In the genomic region with DNA sequence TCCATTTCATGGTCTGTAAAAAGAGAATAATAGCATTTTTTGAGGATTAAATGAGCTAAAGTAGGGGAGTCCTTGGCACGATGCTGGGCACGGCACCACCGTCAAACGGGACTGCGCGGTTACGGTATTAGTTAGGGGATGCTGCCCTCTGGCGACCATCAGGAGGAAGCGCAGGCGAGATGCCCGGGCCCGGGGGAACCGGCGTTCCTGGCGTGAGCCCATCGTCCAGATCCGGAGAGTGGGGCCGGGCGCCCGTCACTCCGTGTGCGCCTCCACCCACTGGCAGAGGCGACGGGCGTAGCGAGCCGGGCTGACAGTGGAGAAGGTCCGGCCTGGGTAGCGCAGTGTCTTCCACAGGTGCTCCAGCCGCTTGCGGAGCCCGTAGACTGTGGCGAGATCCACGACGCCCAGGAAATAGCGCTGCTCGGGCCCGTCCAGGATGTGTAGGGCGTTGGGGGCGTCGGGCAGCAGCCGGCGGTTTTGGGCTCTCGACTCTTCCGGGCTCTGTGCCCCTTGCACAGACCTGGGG, we compare ENCODE assay signal across 8 cellular contexts. TPM values are rescaled to one million over a fixed set of nuclear protein-coding genes. Genes with fewer than 3 reads are reported as not detected.
A peak's percentile ranks its signal among the peaks of the same experiment; 100 is the strongest.
DNase-seq lines count a peak whose midpoint lies in the region; ATAC-seq and TF ChIP-seq lines count a peak whose summit lies in the region.

No MANE protein-coding gene starts in this region.

- H3K4me3 ChIP-seq in CD8-positive, alpha-beta T cell (ENCODE audit: low read depth, low read length): peak overlapping the region; percentile 24
- H3K4me3 ChIP-seq in adrenal gland (no peak overlapping the region), right cardiac atrium (ENCODE audit: low read length) (no peak overlapping the region), spleen (peak overlapping the region in 3 of 8 donors; percentile 9 to 54 (median 26))

- H3K36me3 Mint-ChIP-seq in CD8-positive, alpha-beta T cell: no peaks in the 10 kb centered on the region
- no peaks in the 10 kb centered on the region for H3K36me3 Mint-ChIP-seq in T-cell

- TF ChIP-seq POLR2A in adrenal gland (IDR thresholded peaks at IDR 0.05) (no peak), spleen (IDR thresholded peaks at IDR 0.05) (no peak)

- no peaks in the 10 kb centered on the region for H3K9me3 ChIP-seq in CD8-positive, alpha-beta T cell (ENCODE audit: low read length)
- H3K9me3 ChIP-seq in adrenal gland (replicated peaks in 1 of 3) (no peaks in the 10 kb centered on the region), right cardiac atrium (ENCODE audit: control insufficient read depth, low read length) (no peaks in the 10 kb centered on the region), spleen (no peaks in the 10 kb centered on the region)

- DNase-seq in CD8-positive, alpha-beta T cell: peak; percentile 53 to 90 (median 81)
- DNase-seq in HT-29 (ENCODE audit: low spot score) (peak; percentile 66), T-cell (peak in 32 of 34 experiments; percentile 44 to 83 (median 70)), adrenal gland (peak; percentile 61 to 87 (median 76)), right cardiac atrium (peak; percentile 77 to 92 (median 90)), spleen (peak; percentile 94)

- POLR2A ChIA-PET in CD8-positive, alpha-beta T cell (lab: Charles Lee): interaction anchor here (0.6 to 1.5 kb wide), 5 partner anchors 9 to 187 kb away, joined by 3 to 7 read pairs (median 4); partner anchors contain the start of genes PIP5KL1 and TOR2A
- POLR2A ChIA-PET in T-cell (lab: Charles Lee): no interaction called here

- no peak overlapping the region for H3K27ac Mint-ChIP-seq in CD8-positive, alpha-beta T cell
- no peak overlapping the region for H3K27ac Mint-ChIP-seq in T-cell

- H3K27me3 ChIP-seq in CD8-positive, alpha-beta T cell (ENCODE audit: insufficient read depth, low read length): no peaks in the 10 kb centered on the region
- peaks cover 13% of the 10 kb centered on the region for H3K27me3 ChIP-seq in adrenal gland
- H3K27me3 ChIP-seq in right cardiac atrium (ENCODE audit: control insufficient read depth, insufficient read depth): no peaks in the 10 kb centered on the region
- H3K27me3 ChIP-seq in spleen (replicated peaks in 1 of 7): peaks cover 0 to 36% (median 5%) of the 10 kb centered on the region in 7 donors

- H3K27me3 Mint-ChIP-seq in CD8-positive, alpha-beta T cell (ENCODE audit: low read depth): peaks cover 2% of the 10 kb centered on the region
- peaks cover 4 to 5% of the 10 kb centered on the region in 2 donors for H3K27me3 Mint-ChIP-seq in T-cell

- no peaks in the 10 kb centered on the region for H3K36me3 ChIP-seq in CD8-positive, alpha-beta T cell (ENCODE audit: insufficient read depth, low read length)
- H3K36me3 ChIP-seq in adrenal gland (replicated peaks in 1 of 2) (no peaks in the 10 kb centered on the region), spleen (no peaks in the 10 kb centered on the region)

- intact Hi-C loops in CD8-positive, alpha-beta T cell (cut with DNase I, micrococcal nuclease): loop anchor here (1.0 to 5.0 kb wide), 11 partner anchors 38 to 707 kb away; partner anchors contain the start of genes TOR2A (in 2 of the 2) and CDK9 (in 1 of the 2)
- intact Hi-C loops in adrenal gland (cut with DNase I): loop anchor here (5.0 to 10.0 kb wide), 4 partner anchors 184 to 417 kb away; partner anchors contain the start of gene TOR2A (in 1 of the 2)
- intact Hi-C loops in right cardiac atrium (cut with DNase I): loop anchor here (2.0 to 10.0 kb wide), 6 partner anchors 184 to 417 kb away; partner anchors contain the start of gene TOR2A (in 4 of the 4)
- intact Hi-C loops in spleen (cut with DNase I; ENCODE audit: low total_unique reads): loop anchor here (5.0 kb wide), 3 partner anchors 134 to 419 kb away; partner anchors contain the start of genes CDK9 and TOR2A

- no peaks in the 10 kb centered on the region for H3K9me3 Mint-ChIP-seq in CD8-positive, alpha-beta T cell
- no peaks in the 10 kb centered on the region for H3K9me3 Mint-ChIP-seq in T-cell

- H3K4me3 Mint-ChIP-seq in CD8-positive, alpha-beta T cell: peak overlapping the region; percentile 18
- peak overlapping the region; percentile 21 to 64 (median 47) for H3K4me3 Mint-ChIP-seq in T-cell

- peak; percentile 41 for ATAC-seq in CD8-positive, alpha-beta T cell
- ATAC-seq in T-cell (replicated peaks in 1 of 4): peak; percentile 31 to 43 (median 38)
- ATAC-seq in right cardiac atrium: peak; percentile 18 to 24
- no peak for ATAC-seq in GM18498 (IDR thresholded peaks at IDR 0.05; ENCODE audit: unreplicated experiment)
- no peak for ATAC-seq in HG02852 (IDR thresholded peaks at IDR 0.05; ENCODE audit: unreplicated experiment)

- H3K4me1 Mint-ChIP-seq in CD8-positive, alpha-beta T cell (ENCODE audit: low read depth): peaks cover 34% of the 10 kb centered on the region
- H3K4me1 Mint-ChIP-seq in T-cell: peaks cover 33 to 42% (median 33%) of the 10 kb centered on the region in 3 donors

- peak; percentile 98 for TF ChIP-seq CTCF in CD8-positive, alpha-beta T cell (IDR thresholded peaks at IDR 0.05)
- TF ChIP-seq CTCF in adrenal gland (IDR thresholded peaks at IDR 0.05): peak; percentile 92 to 97 (median 95)
- peak; percentile 96 to 100 (median 99) for TF ChIP-seq CTCF in spleen (IDR thresholded peaks at IDR 0.05 in 8 of 11, conservative IDR thresholded peaks at IDR 0.05 in 3 of 11)

- no peak overlapping the region for H3K27ac ChIP-seq in CD8-positive, alpha-beta T cell (ENCODE audit: low read depth, low read length)
- no peak overlapping the region for H3K27ac ChIP-seq in adrenal gland
- no peak overlapping the region for H3K27ac ChIP-seq in right cardiac atrium (ENCODE audit: low read length)
- no peak overlapping the region for H3K27ac ChIP-seq in spleen

- CTCF ChIA-PET in CD8-positive, alpha-beta T cell (lab: Charles Lee): interaction anchor here (0.6 to 5.0 kb wide), 64 partner anchors 9 to 709 kb away, joined by 3 to 40 read pairs (median 4); partner anchors contain the start of genes AK1, CDK9, PIP5KL1 and PTRH1
- CTCF ChIA-PET in T-cell (lab: Charles Lee): interaction anchor here (0.5 to 2.6 kb wide), 12 partner anchors 15 to 981 kb away, joined by 3 to 14 read pairs (median 3); partner anchors contain the start of genes TOR2A (in 2 of the 2) and SH2D3C (in 1 of the 2)

- 3 to 14% (median 9%) methylated on average over 14 to 45 of the region's 45 CpGs for WGBS in adrenal gland, 4 donors
- WGBS in right cardiac atrium: 9% methylated on average over 45 of the region's 45 CpGs
- 3 to 13% (median 6%) methylated on average over 11 to 45 of the region's 45 CpGs for WGBS in spleen, 5 donors

- H3K4me1 ChIP-seq in CD8-positive, alpha-beta T cell (ENCODE audit: insufficient read depth, low read length): peaks cover 35% of the 10 kb centered on the region
- peaks cover 13 to 37% of the 10 kb centered on the region in 2 donors for H3K4me1 ChIP-seq in adrenal gland (replicated peaks in 1 of 2)
- peaks cover 10% of the 10 kb centered on the region for H3K4me1 ChIP-seq in right cardiac atrium (ENCODE audit: control insufficient read depth, insufficient read depth, low read length)
- H3K4me1 ChIP-seq in spleen: peaks cover 40 to 65% (median 49%) of the 10 kb centered on the region in 6 donors

RNA-seq across cellular contexts. Expression of gene ST6GALNAC4, which starts 4.8 kb away (rescaled TPM):
- 10 to 100 TPM; 40.0 to 47.6 TPM for total RNA-seq in CD8-positive, alpha-beta T cell
- total RNA-seq in HT-29 (2014; rRNA removed; shearing (Covaris generic)): 60.1 and 84.2 TPM in 2 replicates
- total RNA-seq in T-cell: 10 to 100 TPM; 24.9 to 40.7 (median 35.1) TPM
- 10 to 100 TPM in 7 of 8 donors, 1 to 10 TPM in 1; 8.7 to 65.7 (median 24.7) TPM for total RNA-seq in adrenal gland
- polyA plus RNA-seq in adrenal gland: 1 to 10 TPM; 5.3 to 9.2 (median 8.6) TPM
- 10 to 100 TPM; 26.3 to 36.7 (median 32.3) TPM for total RNA-seq in right cardiac atrium
- 24.3 TPM for polyA plus RNA-seq in right cardiac atrium
- 10 to 100 TPM; 48.6 to 92.8 (median 65.8) TPM for total RNA-seq in spleen
- 10 to 100 TPM; 16.0 to 36.7 (median 19.5) TPM for polyA plus RNA-seq in spleen

RNA-seq across cellular contexts. Expression of gene PIP5KL1, which starts 8.9 kb away (rescaled TPM):
- total RNA-seq in CD8-positive, alpha-beta T cell: 1 to 10 TPM; 5.1 to 7.4 TPM
- total RNA-seq in HT-29 (2014; rRNA removed; shearing (Covaris generic)): 1.2 and 3.8 TPM in 2 replicates
- total RNA-seq in T-cell: 1 to 10 TPM in 4 of 5 donors, under 1 TPM in 1; 0.99 to 5.6 (median 2.6) TPM
- total RNA-seq in adrenal gland: 1 to 10 TPM in 2 of 8 donors, under 1 TPM in 3, not detected in 3; 0.19 to 2.3 (median 0.83) TPM
- 1 to 10 TPM in 1 of 3 donors, under 1 TPM in 2; 0.22 to 1.5 (median 0.54) TPM for polyA plus RNA-seq in adrenal gland
- total RNA-seq in right cardiac atrium: 1 to 10 TPM in 1 of 4 donors, under 1 TPM in 1, not detected in 2; 0.29 to 1.3 TPM
- polyA plus RNA-seq in right cardiac atrium: 0.29 TPM
- 1 to 10 TPM in 2 of 7 donors, under 1 TPM in 3, not detected in 2; 0.46 to 3.6 (median 0.94) TPM for total RNA-seq in spleen
- polyA plus RNA-seq in spleen: under 1 TPM; 0.13 to 0.51 (median 0.42) TPM

RNA-seq across cellular contexts. Expression of gene DPM2, which starts 16.0 kb away (rescaled TPM):
- 10 to 100 TPM; 40.2 to 42.7 TPM for total RNA-seq in CD8-positive, alpha-beta T cell
- 44.3 and 47.0 TPM in 2 replicates for total RNA-seq in HT-29 (2014; rRNA removed; shearing (Covaris generic))
- total RNA-seq in T-cell (10 to 100 TPM; 32.3 to 66.5 (median 60.5) TPM), adrenal gland (10 to 100 TPM; 18.4 to 46.8 (median 31.4) TPM), right cardiac atrium (10 to 100 TPM; 13.6 to 20.0 (median 16.0) TPM), spleen (10 to 100 TPM; 19.5 to 31.3 (median 25.2) TPM)
- polyA plus RNA-seq in adrenal gland (10 to 100 TPM; 32.9 to 36.5 (median 35.6) TPM), right cardiac atrium (16.4 TPM), spleen (10 to 100 TPM; 23.6 to 33.8 (median 28.1) TPM)

RNA-seq across cellular contexts. Expression of gene ST6GALNAC6, which starts 22.3 kb away (rescaled TPM):
- 10 to 100 TPM; 49.8 to 56.1 TPM for total RNA-seq in CD8-positive, alpha-beta T cell
- total RNA-seq in HT-29 (2014; rRNA removed; shearing (Covaris generic)): 14.5 and 16.6 TPM in 2 replicates
- total RNA-seq in T-cell (100 to 1,000 TPM in 2 of 5 donors, 10 to 100 TPM in 3; 73.0 to 123 (median 86.3) TPM), adrenal gland (100 to 1,000 TPM in 1 of 8 donors, 10 to 100 TPM in 7; 39.1 to 129 (median 68.1) TPM), right cardiac atrium (10 to 100 TPM; 60.1 to 73.7 (median 65.2) TPM), spleen (100 to 1,000 TPM in 1 of 7 donors, 10 to 100 TPM in 6; 62.5 to 118 (median 75.9) TPM)
- polyA plus RNA-seq in adrenal gland (10 to 100 TPM; 26.7 to 46.9 (median 40.0) TPM), right cardiac atrium (55.9 TPM), spleen (10 to 100 TPM; 29.0 to 68.0 (median 31.7) TPM)

RNA-seq across cellular contexts. Expression of gene AK1, which starts 44.2 kb away (rescaled TPM):
- 10 to 100 TPM; 34.8 to 35.2 TPM for total RNA-seq in CD8-positive, alpha-beta T cell
- 85.0 and 101 TPM in 2 replicates for total RNA-seq in HT-29 (2014; rRNA removed; shearing (Covaris generic))
- 10 to 100 TPM; 40.5 to 54.9 (median 50.4) TPM for total RNA-seq in T-cell
- 100 to 1,000 TPM in 3 of 8 donors, 10 to 100 TPM in 5; 51.9 to 136 (median 88.0) TPM for total RNA-seq in adrenal gland
- 100 to 1,000 TPM in 2 of 3 donors, 10 to 100 TPM in 1; 60.0 to 242 (median 175) TPM for polyA plus RNA-seq in adrenal gland
- total RNA-seq in right cardiac atrium: 100 to 1,000 TPM; 630 to 722 (median 659) TPM
- polyA plus RNA-seq in right cardiac atrium: 811 TPM
- 10 to 100 TPM; 41.3 to 89.7 (median 59.7) TPM for total RNA-seq in spleen
- polyA plus RNA-seq in spleen: 10 to 100 TPM; 47.0 to 97.9 (median 82.7) TPM

Comparison
In these comparisons a context has a peak if more than half of its experiments do, and no peak if none do; other contexts are left out.
1. ATAC-seq: peak in CD8-positive, alpha-beta T cell (single experiment), T-cell (4 of 4) and right cardiac atrium (2 of 2); none in GM18498 (single experiment) and HG02852 (single experiment).
2. Peak in every context shown above with its lines, with median percentiles within 50 percentile points of each other: DNase-seq and CTCF ChIP-seq.